In the genomic region with DNA sequence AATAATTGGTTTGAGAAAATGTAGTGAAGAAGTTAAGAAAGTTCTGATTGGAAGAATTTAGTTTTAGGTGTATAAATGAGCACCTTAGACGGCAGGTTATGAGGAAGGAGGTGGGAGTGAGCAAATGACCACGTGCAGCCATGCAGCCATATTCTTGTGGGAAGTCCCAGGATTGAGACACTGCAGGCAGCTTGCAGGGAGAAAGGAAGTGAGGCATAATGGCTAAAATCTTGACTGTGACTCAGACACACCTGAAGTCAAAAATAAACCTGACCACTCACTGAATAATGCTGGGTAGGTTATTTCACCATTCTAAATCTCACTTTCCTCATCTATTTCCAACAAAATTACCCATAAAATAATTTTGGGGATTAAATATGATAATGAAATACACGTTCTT, we compare ENCODE assay signal across 9 cellular contexts. TPM values are rescaled to one million over a fixed set of nuclear protein-coding genes. Genes with fewer than 3 reads are reported as not detected.
A peak's percentile ranks its signal among the peaks of the same experiment; 100 is the strongest.
DNase-seq lines count a peak whose midpoint lies in the region; ATAC-seq and TF ChIP-seq lines count a peak whose summit lies in the region.
"Had no signal": no experiment of that assay in that cellular context is flagged by ENCODE, and none has a peak within 500 bp of the region (broad histone marks: within the 10 kb centered on the region; RNA-seq: fewer than 3 reads in every experiment).

No MANE protein-coding gene starts in this region.

- peaks cover 44% of the 10 kb centered on the region for H3K4me1 ChIP-seq in PC-9 (replicated peaks; ENCODE audit: insufficient read depth)
- H3K4me1 ChIP-seq in HAP-1 = no peaks in the 10 kb centered on the region

- DNase-seq in PC-9 (peak; percentile 29 to 76), memory B cell (ENCODE audit: low spot score in 2 of 2) (no peak), posterior vena cava (ENCODE audit: low spot score) (no peak), HAP-1 (ENCODE audit: low spot score in 2 of 2) (no peak)
- DNase-seq in activated CD4-positive, alpha-beta T cell treated with anti-CD3 and anti-CD28 coated beads, Interleukin-2, amount 50 U/mL, for 48 hours = no peak
- no peak for DNase-seq in activated naive CD4-positive, alpha-beta T cell treated with anti-CD3 and anti-CD28 coated beads, Interleukin-2, amount 50 U/mL, for 16 hours
- DNase-seq: heart left ventricle had no signal

- H3K9me2 ChIP-seq in PC-9 (ENCODE audit: insufficient read depth) = no peaks in the 10 kb centered on the region

- CTCF ChIA-PET in PC-9 (lab: Charles Lee) = no interaction called here

- H3K27ac Mint-ChIP-seq in memory B cell = peak overlapping the region; percentile 79

- H3K9me3 Mint-ChIP-seq in memory B cell = no peaks in the 10 kb centered on the region

- H3K27me3 ChIP-seq in PC-9 (ENCODE audit: insufficient read depth, low read depth) (no peaks in the 10 kb centered on the region), HAP-1 (ENCODE audit: low read depth) (no peaks in the 10 kb centered on the region)
- H3K27me3 ChIP-seq: heart left ventricle had no signal

- H3K4me1 Mint-ChIP-seq in memory B cell = peaks cover 51% of the 10 kb centered on the region

- H3K4me2 ChIP-seq in PC-9 = peak overlapping the region; percentile 61

- POLR2A ChIA-PET in PC-9 (lab: Charles Lee; ENCODE audit: unreplicated experiment) = no interaction called here

- H3F3A ChIP-seq in PC-9 (ENCODE audit: insufficient read depth, low read depth) = peaks cover 30% of the 10 kb centered on the region

- no peak overlapping the region for H3K4me3 Mint-ChIP-seq in memory B cell

- BruUV-seq in PC-9 (replicated peaks; lab: Mats Ljungman, UMichigan) = no TSS peak

- H3K36me3 ChIP-seq in PC-9 (ENCODE audit: low read depth) (peaks cover 4% of the 10 kb centered on the region; the same call in 1 of the 2 replicates), HAP-1 (replicated peaks) (no peaks in the 10 kb centered on the region)
- H3K36me3 ChIP-seq: heart left ventricle had no signal

- in situ Hi-C loops in HAP-1 (cut with MboI; ENCODE audit: low sequenced_read_pairs) = no loop called here

- no peak for TF ChIP-seq CTCF in PC-9 (conservative IDR thresholded peaks at IDR 0.05)

- H3K27me3 Mint-ChIP-seq in memory B cell = no peaks in the 10 kb centered on the region

- peaks cover 10% of the 10 kb centered on the region for H3K9me3 ChIP-seq in PC-9 (ENCODE audit: insufficient read depth, low read depth)
- no peaks in the 10 kb centered on the region for H3K9me3 ChIP-seq in HAP-1
- H3K9me3 ChIP-seq: heart left ventricle had no signal

- H3K4me3 ChIP-seq in PC-9 = peak overlapping the region; percentile 29; the same call in 1 of the 2 replicates
- no peak overlapping the region for H3K4me3 ChIP-seq in HAP-1
- H3K4me3 ChIP-seq: heart left ventricle had no signal

- H3K36me3 Mint-ChIP-seq in memory B cell = peaks cover 2% of the 10 kb centered on the region

- H2AFZ ChIP-seq in PC-9 = no peak overlapping the region; the same call in 1 of the 2 replicates

- H4K20me1 ChIP-seq in PC-9 (ENCODE audit: insufficient read depth) = no peaks in the 10 kb centered on the region

- intact Hi-C loops in PC-9 (cut with micrococcal nuclease; ENCODE audit: unreplicated experiment) = no loop called here
- intact Hi-C loops in posterior vena cava (cut with DNase I) = no loop called here

- peak overlapping the region; percentile 92 for H3K27ac ChIP-seq in PC-9

- ATAC-seq in GM18861 (IDR thresholded peaks at IDR 0.05; ENCODE audit: unreplicated experiment) = peak; percentile 49
- ATAC-seq in HG02642 (IDR thresholded peaks at IDR 0.05; ENCODE audit: poor library complexity, unreplicated experiment) = peak; percentile 75
- ATAC-seq in memory B cell (ENCODE audit: low read depth) = peak; percentile 48

- H3K79me2 ChIP-seq in PC-9 (ENCODE audit: low read depth) = peaks cover 22% of the 10 kb centered on the region

RNA-seq across cellular contexts. Expression of a gene that starts 16.6 kb away (rescaled TPM):
- total RNA-seq in PC-9 (2021) = 28.5 and 43.3 TPM in 2 replicates
- total RNA-seq in posterior vena cava = 10 to 100 TPM; 48.5 to 61.5 TPM

Comparison
In these comparisons a context has a peak if more than half of its experiments do, and no peak if none do; other contexts are left out.
1. DNase-seq: peak in PC-9 (2 of 2); none in memory B cell (0 of 2), posterior vena cava (single experiment), activated CD4-positive, alpha-beta T cell treated with anti-CD3 and anti-CD28 coated beads, Interleukin-2, amount 50 U/mL, for 48 hours (0 of 2), activated naive CD4-positive, alpha-beta T cell treated with anti-CD3 and anti-CD28 coated beads, Interleukin-2, amount 50 U/mL, for 16 hours (single experiment) and HAP-1 (0 of 2).
2. Peak in every context shown above with its lines, with median percentiles within 50 percentile points of each other: ATAC-seq.